ENCODE assay signal across 18 cellular contexts in the genomic region with DNA sequence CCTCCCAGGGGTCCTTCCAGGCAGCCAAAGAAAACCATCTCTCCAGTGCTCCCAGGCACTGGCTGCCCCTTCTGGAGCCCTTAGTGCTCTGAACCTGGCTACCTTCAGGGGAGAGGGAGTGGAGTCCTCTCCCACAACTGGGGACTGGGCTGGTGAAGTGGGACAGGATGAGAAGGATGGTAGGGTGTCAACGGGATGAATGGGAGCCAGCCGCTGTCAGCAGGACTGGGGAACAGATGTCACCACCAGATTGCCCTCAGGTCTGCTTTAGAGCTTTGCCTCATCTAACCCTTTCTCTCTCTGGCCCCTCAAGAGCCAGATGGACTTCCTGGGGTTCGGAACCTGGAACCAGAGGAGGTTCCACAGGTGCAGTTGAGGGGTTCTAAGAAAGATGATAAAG. TPM values are rescaled to one million over a fixed set of nuclear protein-coding genes. Genes with fewer than 3 reads are reported as not detected.
DNase-seq lines count a peak whose midpoint lies in the region; ATAC-seq and TF ChIP-seq lines count a peak whose summit lies in the region.
"Had no signal": no experiment of that assay in that cellular context is flagged by ENCODE, and none has a peak within 500 bp of the region (broad histone marks: within the 10 kb centered on the region; RNA-seq: fewer than 3 reads in every experiment).

No MANE protein-coding gene starts in this region.

- no peak overlapping the region for H3K27ac Mint-ChIP-seq in chondrocyte (ENCODE audit: unreplicated experiment)
- no peak overlapping the region for H3K27ac Mint-ChIP-seq in activated CD4-positive, alpha-beta T cell treated with anti-CD3 and anti-CD28 coated beads, Interleukin-2, amount 10 ng/mL, durations not matched to agents 7 days and 5 days
- H3K27ac Mint-ChIP-seq: CD4-positive, alpha-beta memory T cell; IgD-negative memory B cell had no signal

- no peaks in the 10 kb centered on the region for H3K9me3 Mint-ChIP-seq in chondrocyte (ENCODE audit: low read depth)
- no peaks in the 10 kb centered on the region for H3K9me3 Mint-ChIP-seq in activated CD4-positive, alpha-beta T cell treated with anti-CD3 and anti-CD28 coated beads, Interleukin-2, amount 10 ng/mL, durations not matched to agents 7 days and 5 days
- H3K9me3 Mint-ChIP-seq: CD4-positive, alpha-beta memory T cell; IgD-negative memory B cell had no signal

- no peak for TF ChIP-seq CTCF in chondrocyte (IDR thresholded peaks at IDR 0.05)
- TF ChIP-seq CTCF in osteoblast (IDR thresholded peaks at IDR 0.05; ENCODE audit: extremely low read depth, low read depth, low read length): no peak
- TF ChIP-seq CTCF in Peyer's patch (IDR thresholded peaks at IDR 0.05): no peak

- H3K36me3 ChIP-seq in osteoblast (ENCODE audit: insufficient read depth, low read length): peaks cover 29% of the 10 kb centered on the region
- H3K36me3 ChIP-seq in Peyer's patch: peaks cover 0 to 40% (median 5%) of the 10 kb centered on the region in 3 donors

- H3K4me3 Mint-ChIP-seq in chondrocyte (ENCODE audit: unreplicated experiment): no peak overlapping the region
- no peak overlapping the region for H3K4me3 Mint-ChIP-seq in activated CD4-positive, alpha-beta T cell treated with anti-CD3 and anti-CD28 coated beads, Interleukin-2, amount 10 ng/mL, durations not matched to agents 7 days and 5 days
- H3K4me3 Mint-ChIP-seq: CD4-positive, alpha-beta memory T cell had no signal

- no peak for TF ChIP-seq POLR2A in Peyer's patch (IDR thresholded peaks at IDR 0.05)

- H3K27ac ChIP-seq in osteoblast (ENCODE audit: low read depth, low read length) (no peak overlapping the region), Peyer's patch (no peak overlapping the region)
- H3K27ac ChIP-seq: C4-2B, GM23248 had no signal

- POLR2A ChIA-PET in activated CD4-positive, alpha-beta T cell treated with anti-CD3 and anti-CD28 coated beads, Interleukin-2, amount 10 ng/mL, durations not matched to agents 7 days and 5 days (lab: Charles Lee): no interaction called here

- H4K20me1 ChIP-seq in osteoblast (ENCODE audit: insufficient read depth, low read length): peaks cover under 1% of the 10 kb centered on the region

- H3K27me3 ChIP-seq in osteoblast (ENCODE audit: insufficient read depth, low read length) (no peaks in the 10 kb centered on the region), Peyer's patch (no peaks in the 10 kb centered on the region)
- H3K27me3 ChIP-seq: BE2C had no signal

- H3K4me3 ChIP-seq in osteoblast (ENCODE audit: insufficient read depth, low read length) (no peak overlapping the region), Peyer's patch (no peak overlapping the region)
- H3K4me3 ChIP-seq: GM23248 had no signal

- H3K36me3 Mint-ChIP-seq in chondrocyte (ENCODE audit: low read depth): peaks cover 6% of the 10 kb centered on the region
- H3K36me3 Mint-ChIP-seq in activated CD4-positive, alpha-beta T cell treated with anti-CD3 and anti-CD28 coated beads, Interleukin-2, amount 10 ng/mL, durations not matched to agents 7 days and 5 days (ENCODE audit: low read depth): peaks cover 8% of the 10 kb centered on the region

- no peaks in the 10 kb centered on the region for H3K79me2 ChIP-seq in osteoblast (ENCODE audit: insufficient read depth, low read length)

- no peak overlapping the region for H2AFZ ChIP-seq in osteoblast (ENCODE audit: low read length)
- H2AFZ ChIP-seq: GM23248 had no signal

- H3K9me3 ChIP-seq in osteoblast (ENCODE audit: low read depth, low read length) (no peaks in the 10 kb centered on the region), Peyer's patch (no peaks in the 10 kb centered on the region)
- H3K9me3 ChIP-seq: BE2C had no signal

- CTCF ChIA-PET in activated CD4-positive, alpha-beta T cell treated with anti-CD3 and anti-CD28 coated beads, Interleukin-2, amount 10 ng/mL, durations not matched to agents 7 days and 5 days (lab: Charles Lee): interaction anchor here (2.9 kb wide), 1 partner anchor 19 kb away, joined by 12 read pairs; no protein-coding TSS in a partner anchor

- DNase-seq in DMS 273 treated with DMSO at 0.1 percent for 48 hours (lab: John Stamatoyannopoulos, UW): peak; percentile 29
- DNase-seq in NCI-H2171 treated with DMSO at 0.1 percent for 48 hours (lab: John Stamatoyannopoulos, UW): peak; percentile 68
- DNase-seq in chondrocyte (ENCODE audit: low spot score): peak; percentile 44
- DNase-seq in osteoblast (ENCODE audit: insufficient read length, low spot score, missing footprints): peak; percentile 56
- DNase-seq in DMS79 treated with DMSO at 0.1 percent for 48 hours (lab: John Stamatoyannopoulos, UW): no peak
- no peak for DNase-seq in Peyer's patch
- no peak for DNase-seq in activated CD4-positive, alpha-beta T cell treated with anti-CD3 and anti-CD28 coated beads, Interleukin-2, amount 10 ng/mL, durations not matched to agents 7 days and 5 days
- DNase-seq: BE2C; CD4-positive, alpha-beta memory T cell; DMS79; EL; GM23248; KG1 had no signal

- H3K4me1 ChIP-seq in osteoblast (ENCODE audit: insufficient read depth, low read length) (peaks cover 6% of the 10 kb centered on the region), Peyer's patch (peaks cover 0 to 6% (median 0%) of the 10 kb centered on the region in 4 donors)

- peaks cover 8% of the 10 kb centered on the region for H3K4me1 Mint-ChIP-seq in chondrocyte (ENCODE audit: low read depth)
- peaks cover 3% of the 10 kb centered on the region for H3K4me1 Mint-ChIP-seq in activated CD4-positive, alpha-beta T cell treated with anti-CD3 and anti-CD28 coated beads, Interleukin-2, amount 10 ng/mL, durations not matched to agents 7 days and 5 days
- H3K4me1 Mint-ChIP-seq: IgD-negative memory B cell had no signal

- H3K27me3 Mint-ChIP-seq in chondrocyte (ENCODE audit: low read depth): no peaks in the 10 kb centered on the region
- no peaks in the 10 kb centered on the region for H3K27me3 Mint-ChIP-seq in activated CD4-positive, alpha-beta T cell treated with anti-CD3 and anti-CD28 coated beads, Interleukin-2, amount 10 ng/mL, durations not matched to agents 7 days and 5 days
- H3K27me3 Mint-ChIP-seq: CD4-positive, alpha-beta memory T cell; IgD-negative memory B cell had no signal

- no peak for ATAC-seq in GM21515 (IDR thresholded peaks at IDR 0.05; ENCODE audit: unreplicated experiment)
- ATAC-seq: HCT116 had no signal

- no peak overlapping the region for H3K4me2 ChIP-seq in osteoblast (ENCODE audit: insufficient read depth, low read length)

RNA-seq across cellular contexts. Expression of a gene that starts 0.5 kb away (rescaled TPM):
- total RNA-seq in chondrocyte (not detected in 3 replicates), osteoblast (not detected in 2 replicates), Peyer's patch (not detected)
- total RNA-seq in activated CD4-positive, alpha-beta T cell treated with anti-CD3 and anti-CD28 coated beads, Interleukin-2, amount 10 ng/mL, durations not matched to agents 7 days and 5 days: not detected
- total RNA-seq: CD4-positive, alpha-beta memory T cell; GM23248; HT-29 had no signal

RNA-seq across cellular contexts. Expression of a gene that starts 4.6 kb away (rescaled TPM):
- total RNA-seq in chondrocyte: 0.31 to 0.55 TPM (median 0.41 TPM) in 3 replicates
- under 0.01 TPM in 1 of 2 replicates, not detected in the other for total RNA-seq in osteoblast
- under 1 TPM in 1 of 4 donors, not detected in 3; 0.57 TPM for total RNA-seq in Peyer's patch
- total RNA-seq in activated CD4-positive, alpha-beta T cell treated with anti-CD3 and anti-CD28 coated beads, Interleukin-2, amount 10 ng/mL, durations not matched to agents 7 days and 5 days: under 1 TPM; 0.08 to 0.12 TPM
- total RNA-seq: GM23248, HT-29 had no signal

RNA-seq across cellular contexts. Expression of a gene that starts 6.0 kb away (rescaled TPM):
- total RNA-seq in chondrocyte: 22.2 to 24.1 TPM (median 23.0 TPM) in 3 replicates
- total RNA-seq in osteoblast: 5.8 and 5.9 TPM in 2 replicates
- total RNA-seq in Peyer's patch: 10 to 100 TPM; 12.8 to 37.6 (median 24.6) TPM
- 10 to 100 TPM; 17.7 to 20.4 TPM for total RNA-seq in activated CD4-positive, alpha-beta T cell treated with anti-CD3 and anti-CD28 coated beads, Interleukin-2, amount 10 ng/mL, durations not matched to agents 7 days and 5 days

RNA-seq across cellular contexts. Expression of a gene that starts 8.2 kb away (rescaled TPM):
- 70.1 to 70.8 TPM (median 70.4 TPM) in 3 replicates for total RNA-seq in chondrocyte
- 82.9 and 84.6 TPM in 2 replicates for total RNA-seq in osteoblast
- 10 to 100 TPM; 49.5 to 87.2 (median 79.0) TPM for total RNA-seq in Peyer's patch
- total RNA-seq in activated CD4-positive, alpha-beta T cell treated with anti-CD3 and anti-CD28 coated beads, Interleukin-2, amount 10 ng/mL, durations not matched to agents 7 days and 5 days: 10 to 100 TPM; 61.6 to 67.7 TPM

RNA-seq across cellular contexts. Expression of a gene that starts 29.9 kb away (rescaled TPM):
- total RNA-seq in chondrocyte (52.0 to 79.5 TPM (median 74.0 TPM) in 3 replicates), osteoblast (31.8 and 33.3 TPM in 2 replicates), Peyer's patch (10 to 100 TPM; 28.9 to 36.3 (median 31.1) TPM)
- 10 to 100 TPM; 21.0 to 22.0 TPM for total RNA-seq in activated CD4-positive, alpha-beta T cell treated with anti-CD3 and anti-CD28 coated beads, Interleukin-2, amount 10 ng/mL, durations not matched to agents 7 days and 5 days

Comparison
In these comparisons a context has a peak if more than half of its experiments do, and no peak if none do; other contexts are left out.
1. DNase-seq: peak in DMS 273 treated with DMSO at 0.1 percent for 48 hours (single experiment), NCI-H2171 treated with DMSO at 0.1 percent for 48 hours (single experiment), chondrocyte (single experiment) and osteoblast (single experiment); none in DMS79 treated with DMSO at 0.1 percent for 48 hours (single experiment), Peyer's patch (0 of 3) and activated CD4-positive, alpha-beta T cell treated with anti-CD3 and anti-CD28 coated beads, Interleukin-2, amount 10 ng/mL, durations not matched to agents 7 days and 5 days (single experiment).